In genomic region chr9:124110307-124110915, GRCh38 we compare ENCODE assay signal across 1 cellular context.
TF ChIP-seq lines count a peak whose summit lies in the region.

No MANE protein-coding gene starts in this region.

TF ChIP-seq in HepG2, 621 proteins besides CTCF, POLR2A, EP300 and RAD21 (continued from another document and continues in another):
- TF ChIP-seq ZNF318 (CRISPR knock-in tag; IDR thresholded peaks at IDR 0.05) (peak; percentile 99), ZBTB8A (CRISPR knock-in tag; IDR thresholded peaks at IDR 0.05; ENCODE audit: borderline replicate concordance, low read depth) (peak; percentile 92; the same call in 1 of the 2 replicates), ZNF572 (CRISPR knock-in tag; IDR thresholded peaks at IDR 0.05) (peak; percentile 44; the same call in 1 of the 2 replicates), ZNF7 (CRISPR knock-in tag; IDR thresholded peaks at IDR 0.05) (peak; percentile 97), ZNF556 (CRISPR knock-in tag; IDR thresholded peaks at IDR 0.05; ENCODE audit: borderline replicate concordance) (peak; percentile 72; the same call in 1 of the 2 replicates), ZNF775 (CRISPR knock-in tag; IDR thresholded peaks at IDR 0.05; ENCODE audit: borderline replicate concordance) (peak; percentile 96), SPEN (CRISPR knock-in tag; IDR thresholded peaks at IDR 0.05; ENCODE audit: low read depth) (peak; percentile 98), MBNL3 (CRISPR knock-in tag; conservative IDR thresholded peaks at IDR 0.05) (no peak), RORA (CRISPR knock-in tag; IDR thresholded peaks at IDR 0.05) (peak; percentile 91; the same call in 1 of the 2 replicates), ZKSCAN5 (CRISPR knock-in tag; IDR thresholded peaks at IDR 0.05) (peak; percentile 96), MAF1 (CRISPR knock-in tag; IDR thresholded peaks at IDR 0.05; ENCODE audit: borderline replicate concordance) (peak; percentile 100), NFATC3 (CRISPR knock-in tag; IDR thresholded peaks at IDR 0.05) (peak; percentile 97; the same call in 1 of the 2 replicates), HOXA7 (CRISPR knock-in tag; IDR thresholded peaks at IDR 0.05) (peak; percentile 99), IRF1 (CRISPR knock-in tag; IDR thresholded peaks at IDR 0.05; ENCODE audit: low read depth) (peak; percentile 99), SAFB2 (CRISPR knock-in tag; IDR thresholded peaks at IDR 0.05; ENCODE audit: borderline replicate concordance, low read depth) (peak; percentile 99), KLF12 (CRISPR knock-in tag; IDR thresholded peaks at IDR 0.05; ENCODE audit: borderline replicate concordance) (peak; percentile 100), TBL1XR1 (IDR thresholded peaks at IDR 0.05; ENCODE audit: borderline replicate concordance, low read length, partially characterized antibody) (no peak), GATA4 (IDR thresholded peaks at IDR 0.05; ENCODE audit: borderline replicate concordance, low read depth) (no peak), ZNF232 (CRISPR knock-in tag; IDR thresholded peaks at IDR 0.05; ENCODE audit: borderline replicate concordance) (peak; percentile 100), ZNF264 (CRISPR knock-in tag; IDR thresholded peaks at IDR 0.05) (peak; percentile 99), ZNF281 (CRISPR knock-in tag; IDR thresholded peaks at IDR 0.05; ENCODE audit: borderline replicate concordance) (peak; percentile 98), TARDBP (CRISPR knock-in tag; IDR thresholded peaks at IDR 0.05) (peak; percentile 82), ZNF468 (CRISPR knock-in tag; IDR thresholded peaks at IDR 0.05) (peak; percentile 100), SCMH1 (CRISPR knock-in tag; IDR thresholded peaks at IDR 0.05; ENCODE audit: borderline replicate concordance) (peak; percentile 92), ZNF646 (CRISPR knock-in tag; IDR thresholded peaks at IDR 0.05) (peak; percentile 90), PAF1 (CRISPR knock-in tag; IDR thresholded peaks at IDR 0.05) (peak; percentile 94)
- TF ChIP-seq, protein P1, sequence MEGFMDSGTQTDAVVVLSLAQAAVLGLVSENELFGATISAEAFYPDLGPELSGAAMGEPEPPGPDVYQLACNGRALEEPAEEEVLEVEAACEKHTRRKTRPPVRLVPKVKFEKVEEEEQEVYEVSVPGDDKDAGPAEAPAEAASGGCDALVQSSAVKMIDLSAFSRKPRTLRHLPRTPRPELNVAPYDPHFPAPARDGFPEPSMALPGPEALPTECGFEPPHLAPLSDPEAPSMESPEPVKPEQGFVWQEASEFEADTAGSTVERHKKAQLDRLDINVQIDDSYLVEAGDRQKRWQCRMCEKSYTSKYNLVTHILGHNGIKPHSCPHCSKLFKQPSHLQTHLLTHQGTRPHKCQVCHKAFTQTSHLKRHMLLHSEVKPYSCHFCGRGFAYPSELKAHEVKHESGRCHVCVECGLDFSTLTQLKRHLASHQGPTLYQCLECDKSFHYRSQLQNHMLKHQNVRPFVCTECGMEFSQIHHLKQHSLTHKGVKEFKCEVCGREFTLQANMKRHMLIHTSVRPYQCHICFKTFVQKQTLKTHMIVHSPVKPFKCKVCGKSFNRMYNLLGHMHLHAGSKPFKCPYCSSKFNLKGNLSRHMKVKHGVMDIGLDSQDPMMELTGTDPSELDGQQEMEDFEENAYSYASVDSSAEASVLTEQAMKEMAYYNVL (CRISPR knock-in tag; IDR thresholded peaks at IDR 0.05; ENCODE audit: borderline replicate concordance) = peak; percentile 95
- TF ChIP-seq, protein P2, sequence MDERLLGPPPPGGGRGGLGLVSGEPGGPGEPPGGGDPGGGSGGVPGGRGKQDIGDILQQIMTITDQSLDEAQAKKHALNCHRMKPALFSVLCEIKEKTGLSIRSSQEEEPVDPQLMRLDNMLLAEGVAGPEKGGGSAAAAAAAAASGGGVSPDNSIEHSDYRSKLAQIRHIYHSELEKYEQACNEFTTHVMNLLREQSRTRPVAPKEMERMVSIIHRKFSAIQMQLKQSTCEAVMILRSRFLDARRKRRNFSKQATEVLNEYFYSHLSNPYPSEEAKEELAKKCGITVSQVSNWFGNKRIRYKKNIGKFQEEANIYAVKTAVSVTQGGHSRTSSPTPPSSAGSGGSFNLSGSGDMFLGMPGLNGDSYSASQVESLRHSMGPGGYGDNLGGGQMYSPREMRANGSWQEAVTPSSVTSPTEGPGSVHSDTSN (CRISPR knock-in tag; IDR thresholded peaks at IDR 0.05) = peak; percentile 72
- TF ChIP-seq, protein P3, sequence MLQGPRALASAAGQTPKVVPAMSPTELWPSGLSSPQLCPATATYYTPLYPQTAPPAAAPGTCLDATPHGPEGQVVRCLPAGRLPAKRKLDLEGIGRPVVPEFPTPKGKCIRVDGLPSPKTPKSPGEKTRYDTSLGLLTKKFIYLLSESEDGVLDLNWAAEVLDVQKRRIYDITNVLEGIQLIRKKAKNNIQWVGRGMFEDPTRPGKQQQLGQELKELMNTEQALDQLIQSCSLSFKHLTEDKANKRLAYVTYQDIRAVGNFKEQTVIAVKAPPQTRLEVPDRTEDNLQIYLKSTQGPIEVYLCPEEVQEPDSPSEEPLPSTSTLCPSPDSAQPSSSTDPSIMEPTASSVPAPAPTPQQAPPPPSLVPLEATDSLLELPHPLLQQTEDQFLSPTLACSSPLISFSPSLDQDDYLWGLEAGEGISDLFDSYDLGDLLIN (CRISPR knock-in tag; IDR thresholded peaks at IDR 0.05; ENCODE audit: borderline replicate concordance) = peak; percentile 100; the same call in 1 of the 2 replicates
